Comparison of ENCODE assay signal across 21 cellular contexts in the genomic region with DNA sequence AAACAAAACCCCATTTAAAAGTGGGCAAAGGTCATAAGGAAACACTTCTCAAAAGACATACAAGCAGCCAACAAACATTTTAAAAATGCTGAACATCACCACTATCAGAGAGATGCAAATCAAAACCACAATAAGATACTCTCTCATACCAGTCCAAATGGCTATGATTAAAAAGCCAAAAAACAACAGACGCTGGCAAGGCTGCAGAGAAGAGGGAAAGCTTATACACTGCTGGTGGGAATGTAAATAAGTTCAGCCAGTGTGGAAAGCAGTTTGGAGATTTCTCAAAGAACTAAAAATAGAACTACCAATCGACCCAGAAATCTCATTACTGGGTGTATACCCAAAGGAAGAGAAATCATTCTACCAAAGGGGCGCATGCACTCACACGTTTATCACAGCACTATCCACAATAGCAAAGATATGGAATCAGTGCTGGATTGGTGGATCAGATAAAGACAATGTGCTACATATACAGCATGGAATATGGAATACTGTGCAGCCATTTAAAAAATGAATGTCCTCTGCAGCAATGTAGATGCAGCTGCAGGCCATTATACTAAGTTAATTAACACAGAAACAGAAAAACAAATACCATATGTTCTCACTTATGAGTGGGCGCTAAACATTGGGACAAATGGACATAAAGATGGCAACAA.
DNase-seq lines count a peak whose midpoint lies in the region; TF ChIP-seq lines count a peak whose summit lies in the region.
"Had no signal": no experiment of that assay in that cellular context is flagged by ENCODE, and none has a peak within 500 bp of the region (broad histone marks: within the 10 kb centered on the region; RNA-seq: fewer than 3 reads in every experiment).

No MANE protein-coding gene starts in this region.

- H3K4me1 ChIP-seq in SK-N-SH (ENCODE audit: control insufficient read depth in 1 of 2, insufficient read depth in 2 of 2, low read depth in 1 of 2, low read length in 1 of 2), result peaks cover 10 to 14% of the 10 kb centered on the region in 2 experiments; a peak in 3 of 4 replicates
- H3K4me1 ChIP-seq: adrenal gland, esophagus squamous epithelium, pancreas, thyroid gland had no signal

- no peak overlapping the region for H3K27ac Mint-ChIP-seq in HFFc6
- H3K27ac Mint-ChIP-seq in activated T-helper 1 cell treated with anti-CD3 and anti-CD28 coated beads, Interleukin-12 subunit alpha, Interleukin-12 subunit beta, Interleukin-2, Interleukin-4 antibody, amounts not matched to agents 30 ng/mL and 10 ng/mL and 1 ng/mL, durations not matched to agents 14 hours and 24 hours and 36 hours, result no peak overlapping the region
- H3K27ac Mint-ChIP-seq: activated T-helper 17 cell treated with anti-CD3 and anti-CD28 coated beads, Interleukin-2, amount 50 U/mL, for 72 hours; memory B cell; naive B cell had no signal

- peaks cover 2% of the 10 kb centered on the region; the same call in 1 of the 2 replicates for H3K27me3 Mint-ChIP-seq in HFFc6 (ENCODE audit: insufficient read depth)
- H3K27me3 Mint-ChIP-seq in activated T-helper 1 cell treated with anti-CD3 and anti-CD28 coated beads, Interleukin-12 subunit alpha, Interleukin-12 subunit beta, Interleukin-2, Interleukin-4 antibody, amounts not matched to agents 30 ng/mL and 10 ng/mL and 1 ng/mL, durations not matched to agents 14 hours and 24 hours and 36 hours (ENCODE audit: insufficient read depth), result no peaks in the 10 kb centered on the region
- H3K27me3 Mint-ChIP-seq: activated T-helper 17 cell treated with anti-CD3 and anti-CD28 coated beads, Interleukin-2, amount 50 U/mL, for 72 hours had no signal

- TF ChIP-seq RAD21 in SK-N-SH (IDR thresholded peaks at IDR 0.05; ENCODE audit: low read length), result no peak

- H2AFZ ChIP-seq in SK-N-SH (ENCODE audit: low read depth), result no peak overlapping the region

- H3K9me3 ChIP-seq in SK-N-SH, result no peaks in the 10 kb centered on the region
- H3K9me3 ChIP-seq: adrenal gland, esophagus squamous epithelium, pancreas, thyroid gland had no signal

- H4K20me1 ChIP-seq in SK-N-SH (ENCODE audit: insufficient read depth), result no peaks in the 10 kb centered on the region

- H3K4me3 Mint-ChIP-seq in HFFc6, result no peak overlapping the region
- H3K4me3 Mint-ChIP-seq in activated T-helper 1 cell treated with anti-CD3 and anti-CD28 coated beads, Interleukin-12 subunit alpha, Interleukin-12 subunit beta, Interleukin-2, Interleukin-4 antibody, amounts not matched to agents 30 ng/mL and 10 ng/mL and 1 ng/mL, durations not matched to agents 14 hours and 24 hours and 36 hours, result no peak overlapping the region
- H3K4me3 Mint-ChIP-seq: activated T-helper 17 cell treated with anti-CD3 and anti-CD28 coated beads, Interleukin-2, amount 50 U/mL, for 72 hours; memory B cell; naive B cell had no signal

- H3F3A ChIP-seq in SK-N-SH (replicated peaks; ENCODE audit: insufficient read depth), result peaks cover 13% of the 10 kb centered on the region

- DNase-seq in HFFc6, result peak; percentile 13
- DNase-seq in SK-N-SH, result peak; percentile 25
- peak; percentile 77 for DNase-seq in fibroblast of gingiva (ENCODE audit: low read depth)
- no peak for DNase-seq in NCI-H748 (lab: John Stamatoyannopoulos, UW; ENCODE audit: unreplicated experiment)
- DNase-seq in activated T-helper 1 cell treated with anti-CD3 and anti-CD28 coated beads, Interleukin-12 subunit alpha, Interleukin-12 subunit beta, Interleukin-2, Interleukin-4 antibody, amounts not matched to agents 30 ng/mL and 10 ng/mL and 1 ng/mL, durations not matched to agents 14 hours and 24 hours and 36 hours (ENCODE audit: low spot score), result no peak
- no peak for DNase-seq in cerebellar nuclear complex (lab: John Stamatoyannopoulos, UW)
- DNase-seq in occipital lobe (lab: John Stamatoyannopoulos, UW), result no peak
- DNase-seq: activated CD4-positive, alpha-beta T cell treated with anti-CD3 and anti-CD28 coated beads for 4 hours; adrenal gland; effector memory CD4-positive, alpha-beta T cell; esophagus squamous epithelium; HCEC 1CT; hypothalamus; naive B cell; NCI-H187; NCI-H226; pancreas; stimulated activated naive CD4-positive, alpha-beta T cell; thyroid gland had no signal

- H3K36me3 Mint-ChIP-seq in HFFc6 (ENCODE audit: low read depth), result no peaks in the 10 kb centered on the region
- no peaks in the 10 kb centered on the region for H3K36me3 Mint-ChIP-seq in activated T-helper 1 cell treated with anti-CD3 and anti-CD28 coated beads, Interleukin-12 subunit alpha, Interleukin-12 subunit beta, Interleukin-2, Interleukin-4 antibody, amounts not matched to agents 30 ng/mL and 10 ng/mL and 1 ng/mL, durations not matched to agents 14 hours and 24 hours and 36 hours (ENCODE audit: low read depth)
- H3K36me3 Mint-ChIP-seq: memory B cell, naive B cell had no signal

- no peaks in the 10 kb centered on the region for H3K36me3 ChIP-seq in SK-N-SH (replicated peaks in 1 of 2; ENCODE audit: control insufficient read depth in 1 of 2, insufficient read depth in 2 of 2, low read length in 1 of 2)
- H3K36me3 ChIP-seq: adrenal gland, esophagus squamous epithelium, pancreas, thyroid gland had no signal

- intact Hi-C loops in activated T-helper 1 cell treated with anti-CD3 and anti-CD28 coated beads, Interleukin-12 subunit alpha, Interleukin-12 subunit beta, Interleukin-2, Interleukin-4 antibody, amounts not matched to agents 30 ng/mL and 10 ng/mL and 1 ng/mL, durations not matched to agents 14 hours and 24 hours and 36 hours (cut with micrococcal nuclease), result no loop called here

- 35% methylated on average over 5 of the region's 5 CpGs for WGBS in SK-N-SH (ENCODE audit: low lambda C conversion rate)

- H3K4me1 Mint-ChIP-seq in HFFc6 (ENCODE audit: low read depth), result peaks cover 30% of the 10 kb centered on the region
- H3K4me1 Mint-ChIP-seq in activated T-helper 1 cell treated with anti-CD3 and anti-CD28 coated beads, Interleukin-12 subunit alpha, Interleukin-12 subunit beta, Interleukin-2, Interleukin-4 antibody, amounts not matched to agents 30 ng/mL and 10 ng/mL and 1 ng/mL, durations not matched to agents 14 hours and 24 hours and 36 hours (ENCODE audit: low read depth), result no peaks in the 10 kb centered on the region
- H3K4me1 Mint-ChIP-seq: activated T-helper 17 cell treated with anti-CD3 and anti-CD28 coated beads, Interleukin-2, amount 50 U/mL, for 72 hours; memory B cell; naive B cell had no signal

- TF ChIP-seq CTCF in HFFc6 (IDR thresholded peaks at IDR 0.05), result no peak
- TF ChIP-seq CTCF in SK-N-SH (IDR thresholded peaks at IDR 0.05), result no peak

- H3K79me2 ChIP-seq in SK-N-SH (ENCODE audit: insufficient read depth), result no peaks in the 10 kb centered on the region

- POLR2A ChIA-PET in SK-N-SH (lab: Yijun Ruan, JAX), result no interaction called here

- peak overlapping the region; percentile 31 to 58; a peak in 2 of 4 replicates for H3K27ac ChIP-seq in SK-N-SH (ENCODE audit: low read depth in 2 of 2, low read length in 1 of 2)
- H3K27ac ChIP-seq: adrenal gland, esophagus squamous epithelium, pancreas, thyroid gland had no signal

- no peaks in the 10 kb centered on the region for H3K27me3 ChIP-seq in SK-N-SH (ENCODE audit: insufficient read depth)
- H3K27me3 ChIP-seq: adrenal gland, esophagus squamous epithelium, pancreas, thyroid gland had no signal

- H3K9me3 Mint-ChIP-seq in HFFc6, result no peaks in the 10 kb centered on the region
- H3K9me3 Mint-ChIP-seq in activated T-helper 1 cell treated with anti-CD3 and anti-CD28 coated beads, Interleukin-12 subunit alpha, Interleukin-12 subunit beta, Interleukin-2, Interleukin-4 antibody, amounts not matched to agents 30 ng/mL and 10 ng/mL and 1 ng/mL, durations not matched to agents 14 hours and 24 hours and 36 hours, result no peaks in the 10 kb centered on the region
- H3K9me3 Mint-ChIP-seq: activated T-helper 17 cell treated with anti-CD3 and anti-CD28 coated beads, Interleukin-2, amount 50 U/mL, for 72 hours; memory B cell; naive B cell had no signal

- CTCF ChIA-PET in SK-N-SH (lab: Yijun Ruan, JAX), result interaction anchor here (1.1 kb wide), 1 partner anchor 31 kb away, joined by 3 read pairs; no protein-coding TSS in a partner anchor

- H3K9ac ChIP-seq in SK-N-SH, result no peak overlapping the region

- H3K9me2 ChIP-seq in SK-N-SH, result no peaks in the 10 kb centered on the region

- TF ChIP-seq EP300 in SK-N-SH (IDR thresholded peaks at IDR 0.05; ENCODE audit: borderline replicate concordance in 1 of 2, low read depth in 1 of 2, low read length in 1 of 2), result peak in 1 of 2 experiments; percentile 62; a peak in 1 of 4 replicates

- no peak overlapping the region for H3K4me3 ChIP-seq in SK-N-SH (ENCODE audit: low read depth in 2 of 2, low read length in 1 of 2)
- H3K4me3 ChIP-seq: adrenal gland, esophagus squamous epithelium, pancreas, thyroid gland had no signal

- H3K4me2 ChIP-seq in SK-N-SH, result no peak overlapping the region

TF ChIP-seq in SK-N-SH, 30 proteins besides CTCF, POLR2A, EP300 and RAD21 (continues in another document):
- TF ChIP-seq MXI1 (IDR thresholded peaks at IDR 0.05; ENCODE audit: low read depth, low read length), result peak; percentile 31; the same call in 1 of the 2 replicates
- TF ChIP-seq RCOR1 (IDR thresholded peaks at IDR 0.05; ENCODE audit: low read length), result peak; percentile 90
- TF ChIP-seq MEF2A (IDR thresholded peaks at IDR 0.05; ENCODE audit: borderline replicate concordance, low read depth), result 0 out of 2 replicates have a peak, but pooled peaks have one; percentile 53
- no peak for TF ChIP-seq SIN3A (IDR thresholded peaks at IDR 0.05; ENCODE audit: borderline replicate concordance, low read depth, low read length)
- TF ChIP-seq TEAD4 (IDR thresholded peaks at IDR 0.05; ENCODE audit: borderline replicate concordance, insufficient read depth), result no peak; the same call in 1 of the 2 replicates
- no peak for TF ChIP-seq TCF12 (IDR thresholded peaks at IDR 0.05)
- no peak for TF ChIP-seq ELF1 (IDR thresholded peaks at IDR 0.05)
- TF ChIP-seq, protein P1, sequence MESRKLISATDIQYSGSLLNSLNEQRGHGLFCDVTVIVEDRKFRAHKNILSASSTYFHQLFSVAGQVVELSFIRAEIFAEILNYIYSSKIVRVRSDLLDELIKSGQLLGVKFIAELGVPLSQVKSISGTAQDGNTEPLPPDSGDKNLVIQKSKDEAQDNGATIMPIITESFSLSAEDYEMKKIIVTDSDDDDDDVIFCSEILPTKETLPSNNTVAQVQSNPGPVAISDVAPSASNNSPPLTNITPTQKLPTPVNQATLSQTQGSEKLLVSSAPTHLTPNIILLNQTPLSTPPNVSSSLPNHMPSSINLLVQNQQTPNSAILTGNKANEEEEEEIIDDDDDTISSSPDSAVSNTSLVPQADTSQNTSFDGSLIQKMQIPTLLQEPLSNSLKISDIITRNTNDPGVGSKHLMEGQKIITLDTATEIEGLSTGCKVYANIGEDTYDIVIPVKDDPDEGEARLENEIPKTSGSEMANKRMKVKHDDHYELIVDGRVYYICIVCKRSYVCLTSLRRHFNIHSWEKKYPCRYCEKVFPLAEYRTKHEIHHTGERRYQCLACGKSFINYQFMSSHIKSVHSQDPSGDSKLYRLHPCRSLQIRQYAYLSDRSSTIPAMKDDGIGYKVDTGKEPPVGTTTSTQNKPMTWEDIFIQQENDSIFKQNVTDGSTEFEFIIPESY (IDR thresholded peaks at IDR 0.05; ENCODE audit: borderline replicate concordance, low read depth), result no peak

Comparison
In these comparisons a context has a peak if more than half of its experiments do, and no peak if none do; other contexts are left out.
1. DNase-seq: peak in HFFc6 (single experiment), SK-N-SH (single experiment) and fibroblast of gingiva (single experiment); none in NCI-H748 (single experiment), activated T-helper 1 cell treated with anti-CD3 and anti-CD28 coated beads, Interleukin-12 subunit alpha, Interleukin-12 subunit beta, Interleukin-2, Interleukin-4 antibody, amounts not matched to agents 30 ng/mL and 10 ng/mL and 1 ng/mL, durations not matched to agents 14 hours and 24 hours and 36 hours (single experiment), cerebellar nuclear complex (0 of 2) and occipital lobe (single experiment).